ENCODE assay signal across 26 cellular contexts in the genomic region with DNA sequence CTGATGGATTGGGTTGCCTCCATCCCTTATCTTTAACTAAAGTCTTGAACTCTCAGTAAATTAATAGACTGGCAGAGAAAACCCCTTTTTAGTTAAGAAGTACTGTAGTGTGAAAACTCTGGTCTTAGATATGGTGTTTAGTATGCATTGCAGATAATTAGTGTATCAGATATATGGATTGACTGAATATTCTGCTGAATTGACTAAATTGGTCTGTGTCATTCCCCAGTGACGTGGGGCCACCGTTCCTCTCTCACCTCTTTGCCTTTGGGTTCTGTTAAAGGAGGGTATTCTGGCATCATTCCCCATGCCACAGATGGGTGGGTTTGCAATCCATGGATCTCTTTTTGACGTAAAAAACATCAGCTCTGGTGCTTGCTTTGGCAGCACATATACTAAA.
"Had no signal": no experiment of that assay in that cellular context is flagged by ENCODE, and none has a peak within 500 bp of the region (broad histone marks: within the 10 kb centered on the region; RNA-seq: fewer than 3 reads in every experiment).

No MANE protein-coding gene starts in this region.

- H3K4me3 ChIP-seq: colonic mucosa, esophagus squamous epithelium, gastrocnemius medialis, heart right ventricle, left lung, lower lobe of right lung had no signal

- H3K27ac ChIP-seq: colonic mucosa, epithelial cell of prostate, esophagus squamous epithelium, gastrocnemius medialis, heart right ventricle, left lung, lower lobe of right lung had no signal

- H3K4me3 Mint-ChIP-seq: dendritic cell treated with granulocyte-macrophage colony-stimulating factor and Interleukin-4, amounts not matched to agents 40 ng/mL and 50 ng/mL, for 4 days; effector memory CD8-positive, alpha-beta T cell; endodermal cell; naive thymus-derived CD4-positive, alpha-beta T cell had no signal

- H3K9me3 ChIP-seq: colonic mucosa, esophagus squamous epithelium, gastrocnemius medialis, heart right ventricle, left lung, lower lobe of right lung had no signal

- H3K4me1 ChIP-seq: colonic mucosa, esophagus squamous epithelium, gastrocnemius medialis, heart right ventricle, left lung, lower lobe of right lung had no signal

- H3K9me3 Mint-ChIP-seq: dendritic cell treated with granulocyte-macrophage colony-stimulating factor and Interleukin-4, amounts not matched to agents 40 ng/mL and 50 ng/mL, for 4 days; effector memory CD8-positive, alpha-beta T cell; endodermal cell; naive thymus-derived CD4-positive, alpha-beta T cell had no signal

- H3K4me1 Mint-ChIP-seq: naive thymus-derived CD4-positive, alpha-beta T cell had no signal

- FAIRE-seq: endometrium, keratinocyte had no signal

- H3K36me3 Mint-ChIP-seq: naive thymus-derived CD4-positive, alpha-beta T cell had no signal

- DNase-seq: colonic mucosa; cortex of kidney; effector CD8-positive, alpha-beta T cell; effector memory CD8-positive, alpha-beta T cell; endodermal cell; erythroblast; esophagus squamous epithelium; foreskin fibroblast; foreskin melanocyte; gastrocnemius medialis; glutamatergic neuron; head of caudate nucleus; heart right ventricle; hippocampal formation; left cardiac atrium; left lung; left ventricle myocardium superior; lower lobe of right lung; mesenchymal stem cell; midbrain; naive thymus-derived CD4-positive, alpha-beta T cell had no signal

- H3K27me3 ChIP-seq: colonic mucosa, esophagus squamous epithelium, gastrocnemius medialis, heart right ventricle, left lung had no signal

- H3K36me3 ChIP-seq: colonic mucosa, esophagus squamous epithelium, gastrocnemius medialis, heart right ventricle, left lung, lower lobe of right lung had no signal

- H3K27me3 Mint-ChIP-seq: dendritic cell treated with granulocyte-macrophage colony-stimulating factor and Interleukin-4, amounts not matched to agents 40 ng/mL and 50 ng/mL, for 4 days; effector memory CD8-positive, alpha-beta T cell; naive thymus-derived CD4-positive, alpha-beta T cell had no signal

- ATAC-seq: effector memory CD8-positive, alpha-beta T cell; esophagus mucosa; gastrocnemius medialis; heart right ventricle; left cardiac atrium; left lung; left ventricle myocardium superior; lower lobe of right lung; naive thymus-derived CD4-positive, alpha-beta T cell had no signal

- H3K27ac Mint-ChIP-seq: dendritic cell treated with granulocyte-macrophage colony-stimulating factor and Interleukin-4, amounts not matched to agents 40 ng/mL and 50 ng/mL, for 4 days; effector memory CD8-positive, alpha-beta T cell; endodermal cell; naive thymus-derived CD4-positive, alpha-beta T cell had no signal
